Comparison of ENCODE assay signal across 8 cellular contexts in genomic region chr20:23637282-23638221, GRCh38. TPM values are rescaled to one million over a fixed set of nuclear protein-coding genes. Genes with fewer than 3 reads are reported as not detected.
DNase-seq lines count a peak whose midpoint lies in the region; ATAC-seq and TF ChIP-seq lines count a peak whose summit lies in the region.

Gene CST3 (minus strand): TSS chr20:23637955. CDS start chr20:23637862, 93 bp downstream.

- peak; percentile 65 for ATAC-seq in GM19035 (IDR thresholded peaks at IDR 0.05; ENCODE audit: unreplicated experiment)
- peak; percentile 40 for ATAC-seq in HG03159 (IDR thresholded peaks at IDR 0.05; ENCODE audit: unreplicated experiment)
- peak; percentile 86 for ATAC-seq in Right ventricle myocardium superior (ENCODE audit: poor library complexity)

- H3K4me1 Mint-ChIP-seq in CD14-positive monocyte: peaks cover 86% of the 10 kb centered on the region

- peak within 1 kb of the TSS; percentile 74 for H3K27ac ChIP-seq in adipose tissue (ENCODE audit: low read depth, low read length)

- 0 to 1% (median 1%) methylated on average over 56 to 91 of the region's 92 CpGs for WGBS in adipose tissue, 3 donors

- peak within 1 kb of the TSS; percentile 89 to 97 for H3K4me3 Mint-ChIP-seq in CD14-positive monocyte

- H3K9me3 Mint-ChIP-seq in CD14-positive monocyte: peaks cover 0 to 2% (median 0%) of the 10 kb centered on the region in 7 donors

- intact Hi-C loops in CD14-positive monocyte (cut with micrococcal nuclease): no loop called here
- intact Hi-C loops in Right ventricle myocardium superior (cut with DNase I): no loop called here

- TF ChIP-seq CTCF in CD14-positive monocyte (IDR thresholded peaks at IDR 0.05): no peak

- H3K36me3 Mint-ChIP-seq in CD14-positive monocyte: peaks cover 32 to 42% of the 10 kb centered on the region in 2 donors

- no peak for DNase-seq in CD14-positive monocyte (ENCODE audit: low spot score)
- DNase-seq in NCI-H446 (lab: John Stamatoyannopoulos, UW): peak; percentile 68 to 85
- DNase-seq in Right ventricle myocardium superior: peak; percentile 95
- DNase-seq in nucleus accumbens (lab: John Stamatoyannopoulos, UW): peak in 49 of 56 donors; percentile 18 to 85 (median 55)
- DNase-seq in effector CD4-positive, alpha-beta T cell: no peak

- peaks cover 0 to 4% (median 0%) of the 10 kb centered on the region in 3 donors for H3K27me3 Mint-ChIP-seq in CD14-positive monocyte (ENCODE audit: low read depth in 3 of 3)

- peak within 1 kb of the TSS; percentile 43 to 91 (median 81) for H3K27ac Mint-ChIP-seq in CD14-positive monocyte

RNA-seq across cellular contexts. Expression of gene CST3, which starts in this region (rescaled TPM):
- polyA plus RNA-seq in CD14-positive monocyte (1,000 to 10,000 TPM; 2,657 to 3,222 TPM), adipose tissue (1,000 to 10,000 TPM in 1 of 3 donors, 100 to 1,000 TPM in 2; 316 to 1,352 (median 886) TPM)
- 971 TPM for total RNA-seq in Right ventricle myocardium superior

Comparison
In these comparisons a context has a peak if more than half of its experiments do, and no peak if none do; other contexts are left out.
1. DNase-seq: peak in NCI-H446 (2 of 2), Right ventricle myocardium superior (single experiment) and nucleus accumbens (49 of 56); none in CD14-positive monocyte (single experiment) and effector CD4-positive, alpha-beta T cell (single experiment).
2. Peak in every context shown above with its lines, with median percentiles within 50 percentile points of each other: ATAC-seq.